ENCODE assay signal across 1 cellular context in the genomic region with DNA sequence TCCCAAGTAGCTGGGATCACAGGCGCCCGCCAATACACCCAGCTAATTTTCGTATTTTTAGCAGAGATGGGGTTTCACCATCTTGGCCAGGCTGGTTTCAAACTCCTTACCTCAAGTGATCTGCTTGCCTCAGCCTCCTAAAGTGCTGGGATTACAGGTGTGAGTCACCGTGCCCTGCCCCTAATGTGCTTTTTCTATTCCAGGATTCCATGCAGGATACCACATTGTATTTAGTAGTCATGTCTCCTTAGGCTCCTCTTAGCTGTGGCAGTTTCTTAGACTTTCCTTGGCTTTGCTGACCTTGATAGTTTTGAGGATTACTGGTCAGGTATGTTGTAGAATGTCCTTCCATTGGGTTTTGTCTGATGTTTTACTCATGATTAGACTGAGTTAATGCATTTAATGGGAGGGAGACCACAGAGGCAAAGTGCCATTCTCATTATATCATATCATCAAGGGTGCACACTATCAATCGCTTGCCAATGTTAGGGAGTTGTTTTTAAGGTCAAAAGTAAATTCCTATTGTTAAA.
TF ChIP-seq lines count a peak whose summit lies in the region.

No MANE protein-coding gene starts in this region.

TF ChIP-seq in GM12878, 131 proteins besides CTCF, POLR2A, EP300 and RAD21:
- TF ChIP-seq, protein P1, sequence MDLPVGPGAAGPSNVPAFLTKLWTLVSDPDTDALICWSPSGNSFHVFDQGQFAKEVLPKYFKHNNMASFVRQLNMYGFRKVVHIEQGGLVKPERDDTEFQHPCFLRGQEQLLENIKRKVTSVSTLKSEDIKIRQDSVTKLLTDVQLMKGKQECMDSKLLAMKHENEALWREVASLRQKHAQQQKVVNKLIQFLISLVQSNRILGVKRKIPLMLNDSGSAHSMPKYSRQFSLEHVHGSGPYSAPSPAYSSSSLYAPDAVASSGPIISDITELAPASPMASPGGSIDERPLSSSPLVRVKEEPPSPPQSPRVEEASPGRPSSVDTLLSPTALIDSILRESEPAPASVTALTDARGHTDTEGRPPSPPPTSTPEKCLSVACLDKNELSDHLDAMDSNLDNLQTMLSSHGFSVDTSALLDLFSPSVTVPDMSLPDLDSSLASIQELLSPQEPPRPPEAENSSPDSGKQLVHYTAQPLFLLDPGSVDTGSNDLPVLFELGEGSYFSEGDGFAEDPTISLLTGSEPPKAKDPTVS (IDR thresholded peaks at IDR 0.05; ENCODE audit: low read depth, low read length) = no peak
- no peak for TF ChIP-seq GABPA (IDR thresholded peaks at IDR 0.05; ENCODE audit: low read depth)
- TF ChIP-seq IKZF2 (IDR thresholded peaks at IDR 0.05) = peak in 1 of 2 experiments; percentile 16; a peak in 1 of 4 replicates
- no peak for TF ChIP-seq CHD4 (IDR thresholded peaks at IDR 0.05)
- TF ChIP-seq KDM1A (IDR thresholded peaks at IDR 0.05; ENCODE audit: borderline replicate concordance) = no peak
- no peak for TF ChIP-seq TCF12 (IDR thresholded peaks at IDR 0.05; ENCODE audit: low read depth, low read length)
- TF ChIP-seq, protein P2, sequence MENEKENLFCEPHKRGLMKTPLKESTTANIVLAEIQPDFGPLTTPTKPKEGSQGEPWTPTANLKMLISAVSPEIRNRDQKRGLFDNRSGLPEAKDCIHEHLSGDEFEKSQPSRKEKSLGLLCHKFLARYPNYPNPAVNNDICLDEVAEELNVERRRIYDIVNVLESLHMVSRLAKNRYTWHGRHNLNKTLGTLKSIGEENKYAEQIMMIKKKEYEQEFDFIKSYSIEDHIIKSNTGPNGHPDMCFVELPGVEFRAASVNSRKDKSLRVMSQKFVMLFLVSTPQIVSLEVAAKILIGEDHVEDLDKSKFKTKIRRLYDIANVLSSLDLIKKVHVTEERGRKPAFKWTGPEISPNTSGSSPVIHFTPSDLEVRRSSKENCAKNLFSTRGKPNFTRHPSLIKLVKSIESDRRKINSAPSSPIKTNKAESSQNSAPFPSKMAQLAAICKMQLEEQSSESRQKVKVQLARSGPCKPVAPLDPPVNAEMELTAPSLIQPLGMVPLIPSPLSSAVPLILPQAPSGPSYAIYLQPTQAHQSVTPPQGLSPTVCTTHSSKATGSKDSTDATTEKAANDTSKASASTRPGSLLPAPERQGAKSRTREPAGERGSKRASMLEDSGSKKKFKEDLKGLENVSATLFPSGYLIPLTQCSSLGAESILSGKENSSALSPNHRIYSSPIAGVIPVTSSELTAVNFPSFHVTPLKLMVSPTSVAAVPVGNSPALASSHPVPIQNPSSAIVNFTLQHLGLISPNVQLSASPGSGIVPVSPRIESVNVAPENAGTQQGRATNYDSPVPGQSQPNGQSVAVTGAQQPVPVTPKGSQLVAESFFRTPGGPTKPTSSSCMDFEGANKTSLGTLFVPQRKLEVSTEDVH (IDR thresholded peaks at IDR 0.05; ENCODE audit: low read depth, partially characterized antibody) = no peak
- TF ChIP-seq, protein P3, sequence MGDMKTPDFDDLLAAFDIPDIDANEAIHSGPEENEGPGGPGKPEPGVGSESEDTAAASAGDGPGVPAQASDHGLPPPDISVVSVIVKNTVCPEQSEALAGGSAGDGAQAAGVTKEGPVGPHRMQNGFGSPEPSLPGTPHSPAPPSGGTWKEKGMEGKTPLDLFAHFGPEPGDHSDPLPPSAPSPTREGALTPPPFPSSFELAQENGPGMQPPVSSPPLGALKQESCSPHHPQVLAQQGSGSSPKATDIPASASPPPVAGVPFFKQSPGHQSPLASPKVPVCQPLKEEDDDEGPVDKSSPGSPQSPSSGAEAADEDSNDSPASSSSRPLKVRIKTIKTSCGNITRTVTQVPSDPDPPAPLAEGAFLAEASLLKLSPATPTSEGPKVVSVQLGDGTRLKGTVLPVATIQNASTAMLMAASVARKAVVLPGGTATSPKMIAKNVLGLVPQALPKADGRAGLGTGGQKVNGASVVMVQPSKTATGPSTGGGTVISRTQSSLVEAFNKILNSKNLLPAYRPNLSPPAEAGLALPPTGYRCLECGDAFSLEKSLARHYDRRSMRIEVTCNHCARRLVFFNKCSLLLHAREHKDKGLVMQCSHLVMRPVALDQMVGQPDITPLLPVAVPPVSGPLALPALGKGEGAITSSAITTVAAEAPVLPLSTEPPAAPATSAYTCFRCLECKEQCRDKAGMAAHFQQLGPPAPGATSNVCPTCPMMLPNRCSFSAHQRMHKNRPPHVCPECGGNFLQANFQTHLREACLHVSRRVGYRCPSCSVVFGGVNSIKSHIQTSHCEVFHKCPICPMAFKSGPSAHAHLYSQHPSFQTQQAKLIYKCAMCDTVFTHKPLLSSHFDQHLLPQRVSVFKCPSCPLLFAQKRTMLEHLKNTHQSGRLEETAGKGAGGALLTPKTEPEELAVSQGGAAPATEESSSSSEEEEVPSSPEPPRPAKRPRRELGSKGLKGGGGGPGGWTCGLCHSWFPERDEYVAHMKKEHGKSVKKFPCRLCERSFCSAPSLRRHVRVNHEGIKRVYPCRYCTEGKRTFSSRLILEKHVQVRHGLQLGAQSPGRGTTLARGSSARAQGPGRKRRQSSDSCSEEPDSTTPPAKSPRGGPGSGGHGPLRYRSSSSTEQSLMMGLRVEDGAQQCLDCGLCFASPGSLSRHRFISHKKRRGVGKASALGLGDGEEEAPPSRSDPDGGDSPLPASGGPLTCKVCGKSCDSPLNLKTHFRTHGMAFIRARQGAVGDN (IDR thresholded peaks at IDR 0.05) = peak; percentile 40; the same call in 1 of the 2 replicates
- TF ChIP-seq EED (IDR thresholded peaks at IDR 0.05; ENCODE audit: low read depth) = peak; percentile 1; the same call in 1 of the 2 replicates
- peak; percentile 40; the same call in 1 of the 2 replicates for TF ChIP-seq HDGF (IDR thresholded peaks at IDR 0.05)
- TF ChIP-seq, protein P4, sequence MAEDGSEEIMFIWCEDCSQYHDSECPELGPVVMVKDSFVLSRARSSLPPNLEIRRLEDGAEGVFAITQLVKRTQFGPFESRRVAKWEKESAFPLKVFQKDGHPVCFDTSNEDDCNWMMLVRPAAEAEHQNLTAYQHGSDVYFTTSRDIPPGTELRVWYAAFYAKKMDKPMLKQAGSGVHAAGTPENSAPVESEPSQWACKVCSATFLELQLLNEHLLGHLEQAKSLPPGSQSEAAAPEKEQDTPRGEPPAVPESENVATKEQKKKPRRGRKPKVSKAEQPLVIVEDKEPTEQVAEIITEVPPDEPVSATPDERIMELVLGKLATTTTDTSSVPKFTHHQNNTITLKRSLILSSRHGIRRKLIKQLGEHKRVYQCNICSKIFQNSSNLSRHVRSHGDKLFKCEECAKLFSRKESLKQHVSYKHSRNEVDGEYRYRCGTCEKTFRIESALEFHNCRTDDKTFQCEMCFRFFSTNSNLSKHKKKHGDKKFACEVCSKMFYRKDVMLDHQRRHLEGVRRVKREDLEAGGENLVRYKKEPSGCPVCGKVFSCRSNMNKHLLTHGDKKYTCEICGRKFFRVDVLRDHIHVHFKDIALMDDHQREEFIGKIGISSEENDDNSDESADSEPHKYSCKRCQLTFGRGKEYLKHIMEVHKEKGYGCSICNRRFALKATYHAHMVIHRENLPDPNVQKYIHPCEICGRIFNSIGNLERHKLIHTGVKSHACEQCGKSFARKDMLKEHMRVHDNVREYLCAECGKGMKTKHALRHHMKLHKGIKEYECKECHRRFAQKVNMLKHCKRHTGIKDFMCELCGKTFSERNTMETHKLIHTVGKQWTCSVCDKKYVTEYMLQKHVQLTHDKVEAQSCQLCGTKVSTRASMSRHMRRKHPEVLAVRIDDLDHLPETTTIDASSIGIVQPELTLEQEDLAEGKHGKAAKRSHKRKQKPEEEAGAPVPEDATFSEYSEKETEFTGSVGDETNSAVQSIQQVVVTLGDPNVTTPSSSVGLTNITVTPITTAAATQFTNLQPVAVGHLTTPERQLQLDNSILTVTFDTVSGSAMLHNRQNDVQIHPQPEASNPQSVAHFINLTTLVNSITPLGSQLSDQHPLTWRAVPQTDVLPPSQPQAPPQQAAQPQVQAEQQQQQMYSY (CRISPR knock-in tag; IDR thresholded peaks at IDR 0.05) = no peak
- TF ChIP-seq ZNF622 (IDR thresholded peaks at IDR 0.05) = no peak
- TF ChIP-seq SMARCA5 (IDR thresholded peaks at IDR 0.05) = no peak
- TF ChIP-seq, protein P5, sequence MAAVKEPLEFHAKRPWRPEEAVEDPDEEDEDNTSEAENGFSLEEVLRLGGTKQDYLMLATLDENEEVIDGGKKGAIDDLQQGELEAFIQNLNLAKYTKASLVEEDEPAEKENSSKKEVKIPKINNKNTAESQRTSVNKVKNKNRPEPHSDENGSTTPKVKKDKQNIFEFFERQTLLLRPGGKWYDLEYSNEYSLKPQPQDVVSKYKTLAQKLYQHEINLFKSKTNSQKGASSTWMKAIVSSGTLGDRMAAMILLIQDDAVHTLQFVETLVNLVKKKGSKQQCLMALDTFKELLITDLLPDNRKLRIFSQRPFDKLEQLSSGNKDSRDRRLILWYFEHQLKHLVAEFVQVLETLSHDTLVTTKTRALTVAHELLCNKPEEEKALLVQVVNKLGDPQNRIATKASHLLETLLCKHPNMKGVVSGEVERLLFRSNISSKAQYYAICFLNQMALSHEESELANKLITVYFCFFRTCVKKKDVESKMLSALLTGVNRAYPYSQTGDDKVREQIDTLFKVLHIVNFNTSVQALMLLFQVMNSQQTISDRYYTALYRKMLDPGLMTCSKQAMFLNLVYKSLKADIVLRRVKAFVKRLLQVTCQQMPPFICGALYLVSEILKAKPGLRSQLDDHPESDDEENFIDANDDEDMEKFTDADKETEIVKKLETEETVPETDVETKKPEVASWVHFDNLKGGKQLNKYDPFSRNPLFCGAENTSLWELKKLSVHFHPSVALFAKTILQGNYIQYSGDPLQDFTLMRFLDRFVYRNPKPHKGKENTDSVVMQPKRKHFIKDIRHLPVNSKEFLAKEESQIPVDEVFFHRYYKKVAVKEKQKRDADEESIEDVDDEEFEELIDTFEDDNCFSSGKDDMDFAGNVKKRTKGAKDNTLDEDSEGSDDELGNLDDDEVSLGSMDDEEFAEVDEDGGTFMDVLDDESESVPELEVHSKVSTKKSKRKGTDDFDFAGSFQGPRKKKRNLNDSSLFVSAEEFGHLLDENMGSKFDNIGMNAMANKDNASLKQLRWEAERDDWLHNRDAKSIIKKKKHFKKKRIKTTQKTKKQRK (IDR thresholded peaks at IDR 0.05; ENCODE audit: low read depth, low read length) = no peak
TF ChIP-seq in GM12878: peak in this region for 4.
